ENCODE assay signal across 9 cellular contexts in genomic region chr15:23035964-23036566, GRCh38. TPM values are rescaled to one million over a fixed set of nuclear protein-coding genes. Genes with fewer than 3 reads are reported as not detected.
DNase-seq lines count a peak whose midpoint lies in the region; ATAC-seq and TF ChIP-seq lines count a peak whose summit lies in the region.
"Had no signal": no experiment of that assay in that cellular context is flagged by ENCODE, and none has a peak within 500 bp of the region (broad histone marks: within the 10 kb centered on the region; RNA-seq: fewer than 3 reads in every experiment).

No MANE protein-coding gene starts in this region.

- peaks cover 31% of the 10 kb centered on the region for H3K4me1 Mint-ChIP-seq in CD4-positive, alpha-beta T cell (ENCODE audit: low read depth)

- no peaks in the 10 kb centered on the region for H3K27me3 ChIP-seq in CD4-positive, alpha-beta T cell (ENCODE audit: control insufficient read depth, insufficient read depth, low read length)
- no peaks in the 10 kb centered on the region for H3K27me3 ChIP-seq in OCI-LY3 (ENCODE audit: low read depth, low read length)

- H3K4me3 Mint-ChIP-seq in CD4-positive, alpha-beta T cell: peak overlapping the region; percentile 68
- H3K4me3 Mint-ChIP-seq: activated B cell treated with CpG ODN at 0.5 μM for 24 hours had no signal

- peak; percentile 76 for TF ChIP-seq CTCF in CD4-positive, alpha-beta T cell (IDR thresholded peaks at IDR 0.05)
- peak; percentile 74 for TF ChIP-seq CTCF in OCI-LY3 (IDR thresholded peaks at IDR 0.05; ENCODE audit: low read depth, low read length)

- no peak overlapping the region for H3K27ac ChIP-seq in CD4-positive, alpha-beta T cell (ENCODE audit: low read depth, low read length)
- no peak overlapping the region for H3K27ac ChIP-seq in OCI-LY3 (ENCODE audit: low read length)

- CTCF ChIA-PET in CD4-positive, alpha-beta T cell (lab: Charles Lee): interaction anchor here (1.2 kb wide), 1 partner anchor 176 kb away, joined by 5 read pairs; no protein-coding TSS in a partner anchor

- no peak overlapping the region for H2AFZ ChIP-seq in OCI-LY3 (ENCODE audit: low read depth, low read length)

- no peak for ATAC-seq in CD4-positive, alpha-beta T cell (ENCODE audit: poor library complexity)
- ATAC-seq in GM18867 (IDR thresholded peaks at IDR 0.05; ENCODE audit: unreplicated experiment) (peak; percentile 21), GM18907 (IDR thresholded peaks at IDR 0.05; ENCODE audit: unreplicated experiment) (no peak)

- POLR2A ChIA-PET in CD4-positive, alpha-beta T cell (lab: Charles Lee): no interaction called here

- peak in 6 of 10 experiments; percentile 15 to 38 (median 28) for DNase-seq in CD4-positive, alpha-beta T cell
- peak; percentile 34 for DNase-seq in activated gamma-delta T cell treated with anti-CD3 and anti-CD28 coated beads, Interleukin-2, amount 50 U/mL, for 16 hours (ENCODE audit: low read depth)
- peak in 35 of 42 donors; percentile 14 to 82 (median 48) for DNase-seq in head of caudate nucleus
- DNase-seq in stimulated activated CD4-positive, alpha-beta T cell treated with anti-CD3 and anti-CD28 coated beads, Interleukin-15, amount 100 ng/mL, for 48 hours (ENCODE audit: low read depth in 2 of 2): peak; percentile 21 to 52
- no peak for DNase-seq in NCI-H2029 (lab: John Stamatoyannopoulos, UW)
- DNase-seq: activated B cell treated with CpG ODN at 0.5 μM for 24 hours had no signal

- no peaks in the 10 kb centered on the region for H3K9me3 ChIP-seq in CD4-positive, alpha-beta T cell (ENCODE audit: control insufficient read depth, low read length)
- no peaks in the 10 kb centered on the region for H3K9me3 ChIP-seq in OCI-LY3 (ENCODE audit: insufficient read depth, low read length)

- intact Hi-C loops in CD4-positive, alpha-beta T cell (cut with DNase I, micrococcal nuclease): no loop called here
- intact Hi-C loops in head of caudate nucleus (cut with DNase I): no loop called here

- H3K36me3 Mint-ChIP-seq in CD4-positive, alpha-beta T cell (ENCODE audit: low read depth): peaks cover 57% of the 10 kb centered on the region

- H3K9me3 Mint-ChIP-seq in CD4-positive, alpha-beta T cell: no peaks in the 10 kb centered on the region
- H3K9me3 Mint-ChIP-seq: activated B cell treated with CpG ODN at 0.5 μM for 24 hours had no signal

- no peak overlapping the region for H3K4me3 ChIP-seq in OCI-LY3 (ENCODE audit: low read length)

- H3K4me1 ChIP-seq in OCI-LY3 (ENCODE audit: low read length): peaks cover 13% of the 10 kb centered on the region

- no peaks in the 10 kb centered on the region for H4K20me1 ChIP-seq in OCI-LY3 (ENCODE audit: insufficient read depth, low read length)

- no peaks in the 10 kb centered on the region for H3K27me3 Mint-ChIP-seq in CD4-positive, alpha-beta T cell
- H3K27me3 Mint-ChIP-seq: activated B cell treated with CpG ODN at 0.5 μM for 24 hours had no signal

- no peak overlapping the region for H3K4me2 ChIP-seq in OCI-LY3 (ENCODE audit: low read length)

- peaks cover 23% of the 10 kb centered on the region for H3K36me3 ChIP-seq in OCI-LY3 (replicated peaks; ENCODE audit: low read depth, low read length)

- peaks cover 13% of the 10 kb centered on the region for H3K79me2 ChIP-seq in OCI-LY3 (ENCODE audit: low read length)

- H3K9ac ChIP-seq in OCI-LY3 (ENCODE audit: low read length): no peak overlapping the region

- H3K27ac Mint-ChIP-seq in CD4-positive, alpha-beta T cell: peak overlapping the region; percentile 12
- H3K27ac Mint-ChIP-seq: activated B cell treated with CpG ODN at 0.5 μM for 24 hours had no signal

RNA-seq across cellular contexts. Expression of gene TUBGCP5, which starts 3.3 kb away (rescaled TPM):
- total RNA-seq in CD4-positive, alpha-beta T cell: 10 to 100 TPM; 24.2 to 24.5 TPM

RNA-seq across cellular contexts. Expression of gene CYFIP1, which starts 55.9 kb away (rescaled TPM):
- 1 to 10 TPM; 3.2 to 4.4 TPM for total RNA-seq in CD4-positive, alpha-beta T cell
